Comparison of ENCODE assay signal across 9 cellular contexts in the genomic region with DNA sequence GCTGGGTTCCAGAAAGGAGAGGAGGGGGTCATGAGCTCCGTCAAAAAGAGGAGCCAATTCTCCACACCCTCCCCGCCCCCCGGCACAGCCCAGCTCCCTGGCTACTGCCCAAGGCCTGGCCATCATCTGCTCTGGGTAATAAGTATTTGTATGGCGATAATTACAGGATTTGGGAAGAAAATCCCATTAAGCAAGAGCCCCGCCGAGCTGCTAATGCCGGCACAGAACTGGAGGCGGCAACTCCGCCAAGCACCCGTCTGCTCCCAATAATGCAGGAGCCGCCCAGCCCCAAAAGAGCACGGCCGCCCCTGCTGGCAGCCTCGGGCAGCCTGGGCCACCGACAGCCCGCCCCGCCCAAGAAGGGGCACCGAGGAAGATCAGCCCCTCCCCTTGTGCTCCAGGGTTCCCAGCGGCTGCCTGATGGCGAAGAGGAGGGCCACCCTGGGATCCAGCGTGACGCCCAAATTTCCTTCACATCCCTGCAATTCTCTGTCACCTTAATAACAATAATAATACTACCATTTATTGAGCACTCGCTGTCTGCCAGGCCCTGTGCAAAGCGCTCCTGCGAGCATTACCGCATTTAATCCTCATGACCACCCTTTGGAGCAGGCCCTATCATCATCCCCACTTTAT. TPM values are rescaled to one million over a fixed set of nuclear protein-coding genes. Genes with fewer than 3 reads are reported as not detected.
A peak's percentile ranks its signal among the peaks of the same experiment; 100 is the strongest.
DNase-seq lines count a peak whose midpoint lies in the region; ATAC-seq, FAIRE-seq and TF ChIP-seq lines count a peak whose summit lies in the region.
"Had no signal": no experiment of that assay in that cellular context is flagged by ENCODE, and none has a peak within 500 bp of the region (broad histone marks: within the 10 kb centered on the region; RNA-seq: fewer than 3 reads in every experiment).

No MANE protein-coding gene starts in this region.

- DNase-seq in D721Med (ENCODE audit: insufficient read length, low spot score) (peak; percentile 76), NCI-H1092 treated with DMSO at 0.1 percent for 48 hours (lab: John Stamatoyannopoulos, UW) (peak; percentile 81), astrocyte of the spinal cord (ENCODE audit: low read depth, low spot score) (no peak), islet precursor cell (peak; percentile 81), HK-2 (ENCODE audit: unreplicated experiment) (no peak), H4 (ENCODE audit: low spot score) (no peak)
- DNase-seq: activated CD8-positive, alpha-beta memory T cell treated with anti-CD3 and anti-CD28 coated beads for 24 hours had no signal

- ATAC-seq in HG03520 (IDR thresholded peaks at IDR 0.05; ENCODE audit: unreplicated experiment) (no peak), GM19455 (IDR thresholded peaks at IDR 0.05; ENCODE audit: unreplicated experiment) (no peak)

- no peak for FAIRE-seq in D721Med (lab: Jason Lieb, UNC)

- in situ Hi-C loops in astrocyte of the spinal cord (cut with HindIII; ENCODE audit: low sequenced_read_pairs) = no loop called here

- TF ChIP-seq CTCF in D721Med (IDR thresholded peaks at IDR 0.05; ENCODE audit: insufficient read depth, missing control alignments) (peak; percentile 50), astrocyte of the spinal cord (IDR thresholded peaks at IDR 0.05; ENCODE audit: low read depth, low read length) (peak; percentile 30)

- no peak overlapping the region for H3K4me3 ChIP-seq in astrocyte of the spinal cord (ENCODE audit: low read depth, low read length)

RNA-seq across cellular contexts. Expression of a gene that starts 5.9 kb away (rescaled TPM):
- total RNA-seq in H4 (2014; rRNA removed; shearing (Covaris generic)) = 0.10 TPM in 1 of 2 replicates, not detected in the other

Comparison
In these comparisons a context has a peak if more than half of its experiments do, and no peak if none do; other contexts are left out.
1. DNase-seq: peak in D721Med (single experiment), NCI-H1092 treated with DMSO at 0.1 percent for 48 hours (single experiment) and islet precursor cell (single experiment); none in astrocyte of the spinal cord (single experiment), HK-2 (single experiment) and H4 (single experiment).